In the genomic region with DNA sequence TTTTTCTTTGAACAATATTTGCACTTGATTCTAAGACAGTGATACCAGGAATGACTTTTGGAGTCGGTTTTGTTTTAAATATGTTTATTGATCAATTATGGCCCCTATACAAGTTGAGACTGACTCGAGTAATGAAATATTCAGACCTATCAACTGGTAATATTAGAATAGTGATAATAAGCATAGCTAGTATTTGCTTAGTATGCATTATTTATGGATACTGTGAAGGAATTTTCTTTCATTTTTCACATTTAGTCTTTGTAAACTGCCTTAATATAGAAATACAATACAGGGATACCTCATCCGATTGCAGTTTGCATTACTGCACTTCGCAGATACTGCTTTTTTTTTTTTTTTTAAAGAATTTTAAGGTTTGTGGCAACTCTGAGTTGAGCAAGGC, we compare ENCODE assay signal across 34 cellular contexts.
"Had no signal": no experiment of that assay in that cellular context is flagged by ENCODE, and none has a peak within 500 bp of the region (broad histone marks: within the 10 kb centered on the region; RNA-seq: fewer than 3 reads in every experiment).

No MANE protein-coding gene starts in this region.

- H3K27me3 ChIP-seq: adrenal gland, ascending aorta, body of pancreas, brain microvascular endothelial cell, breast epithelium, cardiac muscle cell had no signal

- H3K4me1 ChIP-seq: adrenal gland, ascending aorta, body of pancreas, breast epithelium had no signal

- H3K27ac ChIP-seq: adrenal gland, ascending aorta, body of pancreas, brain microvascular endothelial cell, breast epithelium, cardiac muscle cell had no signal

- ATAC-seq: activated naive CD4-positive, alpha-beta T cell treated with anti-CD3 and anti-CD28 coated beads, Interleukin-2, amount 50 U/mL, for 72 hours; activated naive CD8-positive, alpha-beta T cell treated with anti-CD3 and anti-CD28 coated beads, Interleukin-2, amount 50 U/mL, for 24 hours; activated T-cell treated with anti-CD3 and anti-CD28 coated beads, Interleukin-2, amount 50 U/mL, for 4 hours; activated T-cell treated with anti-CD3 and anti-CD28 coated beads, Interleukin-2, amount 50 U/mL, for 72 hours; activated T-helper 17 cell treated with anti-CD3 and anti-CD28 coated beads, Interleukin-2, amount 50 U/mL, for 72 hours; body of pancreas had no signal

- H3K4me3 ChIP-seq: adrenal gland, ascending aorta, body of pancreas, breast epithelium, cardiac muscle cell had no signal

- DNase-seq: activated effector memory CD4-positive, alpha-beta T cell treated with anti-CD3 and anti-CD28 coated beads, Interleukin-2, amount 50 U/mL, for 16 hours; activated effector memory CD4-positive, alpha-beta T cell treated with Interleukin-2 at 50 U/mL for 16 hours; activated gamma-delta T cell; activated gamma-delta T cell treated with Interleukin-2 at 50 U/mL for 16 hours; activated naive CD4-positive, alpha-beta T cell; activated naive CD4-positive, alpha-beta T cell treated with anti-CD3 and anti-CD28 coated beads for 36 hours; activated naive CD4-positive, alpha-beta T cell treated with anti-CD3 and anti-CD28 coated beads, Interleukin-2, amount 10 ng/mL, durations not matched to agents 7 days and 5 days; activated naive CD4-positive, alpha-beta T cell treated with anti-CD3 and anti-CD28 coated beads, Interleukin-2, amount 50 U/mL, for 16 hours; activated naive CD4-positive, alpha-beta T cell treated with Interleukin-2 at 50 U/mL for 16 hours; activated naive CD8-positive, alpha-beta T cell treated with anti-CD3 and anti-CD28 coated beads for 36 hours; activated naive CD8-positive, alpha-beta T cell treated with anti-CD3 and anti-CD28 coated beads, Interleukin-2, amount 10 ng/mL, durations not matched to agents 7 days and 5 days; activated naive CD8-positive, alpha-beta T cell treated with anti-CD3 and anti-CD28 coated beads, Interleukin-2, amount 50 U/mL, for 24 hours; activated T-cell treated with anti-CD3 and anti-CD28 coated beads, Interleukin-2, amount 50 U/mL, for 1 hour; activated T-cell treated with anti-CD3 and anti-CD28 coated beads, Interleukin-2, amount 50 U/mL, for 24 hours; activated T-cell treated with anti-CD3 and anti-CD28 coated beads, Interleukin-2, amount 50 U/mL, for 4 hours; activated T-cell treated with anti-CD3 and anti-CD28 coated beads, Interleukin-2, amount 50 U/mL, for 48 hours; activated T-cell treated with anti-CD3 and anti-CD28 coated beads, Interleukin-2, amount 50 U/mL, for 72 hours; adrenal gland; amniotic stem cell; amygdala; anterior cingulate cortex; aorta; body of pancreas; brain microvascular endothelial cell; caudate nucleus; central memory CD4-positive, alpha-beta T cell; cerebellar nuclear complex had no signal

- H3K36me3 ChIP-seq: adrenal gland, ascending aorta, brain microvascular endothelial cell, breast epithelium, cardiac muscle cell had no signal

- FAIRE-seq: astrocyte, bronchial epithelial cell had no signal

- H3K9me3 ChIP-seq: adrenal gland, ascending aorta, body of pancreas, breast epithelium had no signal
